In the genomic region with DNA sequence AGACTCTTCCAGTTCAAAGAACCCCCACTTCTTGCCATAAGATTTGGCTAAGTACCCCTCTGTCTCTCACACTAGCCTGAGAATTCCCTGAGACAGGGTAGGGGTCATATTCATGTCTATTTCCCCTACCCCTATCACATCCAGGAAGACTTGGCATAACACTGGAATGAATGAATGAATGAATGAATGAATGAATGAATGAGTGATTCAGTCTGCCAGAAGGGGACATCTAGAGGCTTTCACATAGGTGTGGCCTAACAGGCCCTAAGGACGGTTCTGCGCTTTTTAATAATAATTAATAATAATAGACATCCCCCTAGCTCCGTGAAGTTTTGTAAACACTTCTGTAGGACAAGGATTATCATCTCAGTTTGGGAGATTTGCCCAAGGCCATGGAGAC, we compare ENCODE assay signal across 31 cellular contexts.
"Had no signal": no experiment of that assay in that cellular context is flagged by ENCODE, and none has a peak within 500 bp of the region (broad histone marks: within the 10 kb centered on the region; RNA-seq: fewer than 3 reads in every experiment).

No MANE protein-coding gene starts in this region.

- H3K9me3 ChIP-seq: ascending aorta had no signal

- DNase-seq: activated B cell treated with CpG ODN at 0.5 μM for 24 hours; activated CD4-positive, alpha-beta memory T cell treated with anti-CD3 and anti-CD28 coated beads for 36 hours; activated CD4-positive, alpha-beta T cell treated with anti-CD3 and anti-CD28 coated beads for 4 hours; activated CD4-positive, alpha-beta T cell treated with anti-CD3 and anti-CD28 coated beads, Interleukin-2, amount 10 ng/mL, durations not matched to agents 24 days and 14 days; activated CD4-positive, alpha-beta T cell treated with anti-CD3 and anti-CD28 coated beads, Interleukin-2, amount 50 U/mL, for 1 hour; activated CD4-positive, alpha-beta T cell treated with anti-CD3 and anti-CD28 coated beads, Interleukin-2, amount 50 U/mL, for 4 hours; activated CD4-positive, CD25-positive, alpha-beta regulatory T cell treated with anti-CD3 and anti-CD28 coated beads, Interleukin-2, amount 50 U/mL, for 72 hours; activated CD8-positive, alpha-beta memory T cell treated with anti-CD3 and anti-CD28 coated beads, Interleukin-2, amount 50 U/mL, for 4 hours; activated CD8-positive, alpha-beta T cell treated with anti-CD3 and anti-CD28 coated beads for 36 hours; activated effector memory CD4-positive, alpha-beta T cell treated with anti-CD3 and anti-CD28 coated beads, Interleukin-2, amount 50 U/mL, for 16 hours; activated gamma-delta T cell treated with Interleukin-2 at 50 U/mL for 16 hours; activated naive CD4-positive, alpha-beta T cell; activated naive CD4-positive, alpha-beta T cell treated with anti-CD3 and anti-CD28 coated beads, Interleukin-2, amount 10 ng/mL, durations not matched to agents 7 days and 5 days; activated naive CD8-positive, alpha-beta T cell treated with anti-CD3 and anti-CD28 coated beads, Interleukin-2, amount 10 ng/mL, durations not matched to agents 7 days and 5 days; activated naive CD8-positive, alpha-beta T cell treated with anti-CD3 and anti-CD28 coated beads, Interleukin-2, amount 50 U/mL, for 24 hours; activated T-cell treated with anti-CD3 and anti-CD28 coated beads for 4 hours; activated T-cell treated with anti-CD3 and anti-CD28 coated beads, Interleukin-2, amount 50 U/mL, for 1 hour; activated T-cell treated with anti-CD3 and anti-CD28 coated beads, Interleukin-2, amount 50 U/mL, for 4 hours; activated T-cell treated with anti-CD3 and anti-CD28 coated beads, Interleukin-2, amount 50 U/mL, for 72 hours; anterior cingulate cortex; caudate nucleus; cerebellar nuclear complex; T-helper 1 cell; T-helper 2 cell; T-helper 9 cell had no signal

- H3K27me3 ChIP-seq: ascending aorta, cardiac muscle cell had no signal

- H3K4me1 ChIP-seq: ascending aorta had no signal

- FAIRE-seq: bronchial epithelial cell, TTC549 had no signal

- H3K4me3 ChIP-seq: ascending aorta, cardiac muscle cell had no signal

- H3K36me3 ChIP-seq: ascending aorta, cardiac muscle cell had no signal

- ATAC-seq: activated CD8-positive, alpha-beta T cell treated with anti-CD3 and anti-CD28 coated beads for 36 hours; activated naive CD8-positive, alpha-beta T cell treated with anti-CD3 and anti-CD28 coated beads, Interleukin-2, amount 50 U/mL, for 24 hours; activated T-cell treated with anti-CD3 and anti-CD28 coated beads, Interleukin-2, amount 50 U/mL, for 4 hours; activated T-cell treated with anti-CD3 and anti-CD28 coated beads, Interleukin-2, amount 50 U/mL, for 72 hours; activated T-helper 17 cell treated with anti-CD3 and anti-CD28 coated beads, Interleukin-2, amount 50 U/mL, for 72 hours had no signal

- H3K27ac ChIP-seq: ascending aorta, cardiac muscle cell, VCaP had no signal
